Comparison of ENCODE assay signal across 8 cellular contexts in genomic region chr5:96936431-96937221, GRCh38. TPM values are rescaled to one million over a fixed set of nuclear protein-coding genes. Genes with fewer than 3 reads are reported as not detected.
DNase-seq lines count a peak whose midpoint lies in the region; ATAC-seq and TF ChIP-seq lines count a peak whose summit lies in the region.

No MANE protein-coding gene starts in this region.

- no peak for TF ChIP-seq CTCF in PC-9 (conservative IDR thresholded peaks at IDR 0.05)
- TF ChIP-seq CTCF in tibial nerve (IDR thresholded peaks at IDR 0.05) = no peak

- H3K9me3 ChIP-seq in PC-9 (ENCODE audit: insufficient read depth, low read depth) (no peaks in the 10 kb centered on the region), tibial nerve (no peaks in the 10 kb centered on the region)

- peak overlapping the region; percentile 88 for H3K4me2 ChIP-seq in PC-9

- peak overlapping the region; percentile 100 for H2AFZ ChIP-seq in PC-9

- no peaks in the 10 kb centered on the region for H3K9me2 ChIP-seq in PC-9 (ENCODE audit: insufficient read depth)

- H3K4me1 ChIP-seq in PC-9 (replicated peaks; ENCODE audit: insufficient read depth) (peaks cover 31% of the 10 kb centered on the region), tibial nerve (peaks cover 0 to 49% (median 29%) of the 10 kb centered on the region in 4 donors)

- no peak for TF ChIP-seq EP300 in tibial nerve (IDR thresholded peaks at IDR 0.05)

- H3K27me3 ChIP-seq in PC-9 (ENCODE audit: insufficient read depth, low read depth) (no peaks in the 10 kb centered on the region), tibial nerve (no peaks in the 10 kb centered on the region)

- TSS peak; percentile 20 for BruUV-seq in PC-9 (replicated peaks; lab: Mats Ljungman, UMichigan)

- POLR2A ChIA-PET in PC-9 (lab: Charles Lee; ENCODE audit: unreplicated experiment) = interaction anchor here (0.6 kb wide), 2 partner anchors 1059 to 1844 kb away, joined by 5 to 6 read pairs; no protein-coding TSS in a partner anchor

- H3K27ac ChIP-seq in PC-9 = peak overlapping the region; percentile 42
- peak overlapping the region; percentile 94 to 99 (median 97) for H3K27ac ChIP-seq in tibial nerve

- ATAC-seq in HG02852 (IDR thresholded peaks at IDR 0.05; ENCODE audit: unreplicated experiment) = peak; percentile 23

- H3F3A ChIP-seq in PC-9 (ENCODE audit: insufficient read depth, low read depth) = peaks cover 20% of the 10 kb centered on the region; the same call in 1 of the 2 replicates

- TF ChIP-seq POLR2A in tibial nerve (IDR thresholded peaks at IDR 0.05) = no peak

- DNase-seq in DMS 273 (lab: John Stamatoyannopoulos, UW; ENCODE audit: unreplicated experiment) (peak; percentile 64), DMS 273 treated with DMSO at 0.1 percent for 48 hours (lab: John Stamatoyannopoulos, UW) (no peak), PC-9 (peak; percentile 11 to 39), germinal center (ENCODE audit: low spot score) (peak; percentile 41), nucleus accumbens (lab: John Stamatoyannopoulos, UW) (peak in 46 of 56 donors; percentile 4 to 72 (median 50)), tibial nerve (ENCODE audit: low spot score in 2 of 2) (peak in 1 of 2 donors; percentile 13)
- peak; percentile 19 for DNase-seq in activated T-helper 9 cell treated with anti-CD3 and anti-CD28 coated beads, Interleukin-2, amount 50 U/mL, for 16 hours (ENCODE audit: low read depth)

- peaks cover 43% of the 10 kb centered on the region for H3K79me2 ChIP-seq in PC-9 (ENCODE audit: low read depth)

- H4K20me1 ChIP-seq in PC-9 (ENCODE audit: insufficient read depth) = 0 out of 2 replicates have a peak, but pooled peaks cover 5% of the 10 kb centered on the region

- peak overlapping the region; percentile 94 for H3K4me3 ChIP-seq in PC-9
- H3K4me3 ChIP-seq in tibial nerve = peak overlapping the region; percentile 91 to 98 (median 96)

- 0 to 1% methylated on average over 11 to 27 of the region's 27 CpGs for WGBS in tibial nerve, 2 donors

- CTCF ChIA-PET in PC-9 (lab: Charles Lee) = interaction anchor here (0.5 kb wide), 1 partner anchor 1698 kb away, joined by 5 read pairs; no protein-coding TSS in a partner anchor

- intact Hi-C loops in PC-9 (cut with micrococcal nuclease; ENCODE audit: unreplicated experiment) = loop anchor here (5.0 to 10.0 kb wide), 3 partner anchors 208 to 324 kb away; partner anchors contain the start of genes CAST and LIX1

- no peaks in the 10 kb centered on the region for H3K36me3 ChIP-seq in PC-9 (ENCODE audit: low read depth)
- no peaks in the 10 kb centered on the region for H3K36me3 ChIP-seq in tibial nerve

RNA-seq across cellular contexts. Expression of gene LNPEP, which starts 0.7 kb away (rescaled TPM):
- total RNA-seq in PC-9 (2021) = 15.6 and 18.8 TPM in 2 replicates
- 10 to 100 TPM; 40.4 to 71.8 (median 51.3) TPM for total RNA-seq in tibial nerve
